ENCODE assay signal across 23 cellular contexts in the genomic region with DNA sequence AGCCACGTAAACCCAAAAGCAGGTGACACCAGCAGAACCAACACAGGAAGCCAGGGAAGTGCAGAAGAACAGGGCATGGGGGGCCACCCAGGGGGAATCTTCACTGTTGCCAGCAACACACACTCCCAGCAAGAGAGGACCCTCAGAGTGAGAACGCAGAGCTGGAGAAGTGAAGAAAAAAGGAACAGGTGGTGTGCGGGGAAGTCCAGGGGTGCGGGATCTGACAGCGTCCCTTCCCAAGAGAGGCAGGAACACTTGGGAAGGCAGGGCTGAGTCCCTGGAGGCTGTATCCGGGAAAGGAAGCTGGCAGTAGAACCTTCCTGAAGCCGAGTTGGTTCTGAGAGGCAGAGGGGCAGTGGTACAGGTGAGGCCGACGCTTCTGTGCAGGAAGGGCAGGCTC.
"Had no signal": no experiment of that assay in that cellular context is flagged by ENCODE, and none has a peak within 500 bp of the region (broad histone marks: within the 10 kb centered on the region; RNA-seq: fewer than 3 reads in every experiment).

No MANE protein-coding gene starts in this region.

- H3K36me3 Mint-ChIP-seq: naive B cell; natural killer cell; stimulated activated memory B cell treated with anti-CD40 and anti-IgM and Interleukin-4, amounts not matched to agents 10 μg/mL and 1 μg/mL and 100 μg/mL, for 72 hours; type B pancreatic cell had no signal

- H3K36me3 ChIP-seq: left ventricle myocardium inferior, pancreas, right atrium auricular region, right lobe of liver, tibial nerve, vagina had no signal

- H3K4me2 ChIP-seq: smooth muscle cell had no signal

- H3K27ac Mint-ChIP-seq: mesothelial cell of epicardium; naive B cell; natural killer cell; stimulated activated memory B cell treated with anti-CD40 and anti-IgM and Interleukin-4, amounts not matched to agents 10 μg/mL and 1 μg/mL and 100 μg/mL, for 72 hours; type B pancreatic cell had no signal

- H3K4me1 ChIP-seq: left ventricle myocardium inferior, pancreas, right atrium auricular region, right lobe of liver, tibial nerve, vagina had no signal

- H3K9me3 Mint-ChIP-seq: natural killer cell; stimulated activated memory B cell treated with anti-CD40 and anti-IgM and Interleukin-4, amounts not matched to agents 10 μg/mL and 1 μg/mL and 100 μg/mL, for 72 hours; type B pancreatic cell had no signal

- DNase-seq: hypothalamus; islet precursor cell; left ventricle myocardium inferior; mesendoderm; naive B cell; natural killer cell; pancreas; right lobe of liver; stimulated activated CD4-positive, alpha-beta T cell treated with anti-CD3 and anti-CD28 coated beads, Interleukin-1b, Interleukin-23, amount 100 ng/mL, for 48 hours; stimulated activated CD4-positive, alpha-beta T cell treated with anti-CD3 and anti-CD28 coated beads, Interleukin-2, amount 100 ng/mL, for 48 hours; stimulated activated CD4-positive, alpha-beta T cell treated with anti-CD3 and anti-CD28 coated beads, Interleukin-4, amount 100 ng/mL, for 4 hours; stimulated activated CD8-positive, alpha-beta memory T cell treated with anti-CD3 and anti-CD28 coated beads, Interleukin-4, amount 100 ng/mL, for 48 hours; stimulated activated naive CD4-positive, alpha-beta T cell treated with Interleukin-2 at 50 U/mL for 16 hours; stimulated activated naive CD8-positive, alpha-beta T cell treated with anti-CD3 and anti-CD28 coated beads, Interleukin-15, amount 100 ng/mL, for 72 hours; substantia nigra had no signal

- H3K4me3 Mint-ChIP-seq: mesothelial cell of epicardium; naive B cell; natural killer cell; stimulated activated memory B cell treated with anti-CD40 and anti-IgM and Interleukin-4, amounts not matched to agents 10 μg/mL and 1 μg/mL and 100 μg/mL, for 72 hours; stimulated activated naive CD8-positive, alpha-beta T cell treated with anti-CD3 and anti-CD28 coated beads, Interleukin-15, amount 100 ng/mL, for 72 hours; type B pancreatic cell had no signal

- H3K27ac ChIP-seq: left ventricle myocardium inferior, pancreas, right atrium auricular region, right lobe of liver, tibial nerve, vagina had no signal

- H3K4me3 ChIP-seq: left ventricle myocardium inferior, lung, pancreas, right atrium auricular region, right lobe of liver, smooth muscle cell, tibial nerve, vagina had no signal

- H3K4me1 Mint-ChIP-seq: mesothelial cell of epicardium; natural killer cell; stimulated activated memory B cell treated with anti-CD40 and anti-IgM and Interleukin-4, amounts not matched to agents 10 μg/mL and 1 μg/mL and 100 μg/mL, for 72 hours; stimulated activated naive CD8-positive, alpha-beta T cell treated with anti-CD3 and anti-CD28 coated beads, Interleukin-15, amount 100 ng/mL, for 72 hours had no signal

- H3K27me3 Mint-ChIP-seq: stimulated activated memory B cell treated with anti-CD40 and anti-IgM and Interleukin-4, amounts not matched to agents 10 μg/mL and 1 μg/mL and 100 μg/mL, for 72 hours; stimulated activated naive CD8-positive, alpha-beta T cell treated with anti-CD3 and anti-CD28 coated beads, Interleukin-15, amount 100 ng/mL, for 72 hours; type B pancreatic cell had no signal

- H3K27me3 ChIP-seq: pancreas, right atrium auricular region, right lobe of liver, tibial nerve, vagina had no signal

- FAIRE-seq: pancreas had no signal

- H3K9me3 ChIP-seq: pancreas, right atrium auricular region, right lobe of liver, vagina had no signal
